Comparison of ENCODE assay signal across 17 cellular contexts in the genomic region with DNA sequence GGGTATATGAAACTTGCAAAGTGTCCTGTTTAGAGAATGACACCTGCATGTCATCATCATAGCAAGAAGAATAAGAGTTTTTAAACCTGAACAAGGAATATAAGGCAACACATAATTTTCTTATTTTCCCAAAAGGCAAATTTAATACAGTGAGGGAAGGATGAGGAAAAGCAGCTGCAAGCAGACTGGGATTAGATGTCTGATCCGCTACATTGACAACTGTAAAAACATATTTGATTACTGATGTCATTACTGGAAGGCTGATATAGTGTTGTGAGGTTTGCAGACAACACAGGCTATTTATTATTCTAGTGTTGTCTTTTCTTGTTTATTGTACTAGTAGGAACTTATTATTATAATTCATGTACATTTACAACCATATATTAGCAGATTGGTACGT.
DNase-seq lines count a peak whose midpoint lies in the region; ATAC-seq and TF ChIP-seq lines count a peak whose summit lies in the region.
"Had no signal": no experiment of that assay in that cellular context is flagged by ENCODE, and none has a peak within 500 bp of the region (broad histone marks: within the 10 kb centered on the region; RNA-seq: fewer than 3 reads in every experiment).

No MANE protein-coding gene starts in this region.

- H3K27ac Mint-ChIP-seq in brain, result peak overlapping the region in 3 of 5 experiments; percentile 38 to 97 (median 94)
- no peak overlapping the region for H3K27ac Mint-ChIP-seq in stimulated activated naive B cell treated with anti-CD40 and anti-IgM and Interleukin-4, amounts not matched to agents 10 μg/mL and 1 μg/mL and 100 μg/mL, for 72 hours
- H3K27ac Mint-ChIP-seq: B cell; CD8-positive, alpha-beta memory T cell had no signal

- H3K36me3 Mint-ChIP-seq in brain, result no peaks in the 10 kb centered on the region
- H3K36me3 Mint-ChIP-seq in stimulated activated naive B cell treated with anti-CD40 and anti-IgM and Interleukin-4, amounts not matched to agents 10 μg/mL and 1 μg/mL and 100 μg/mL, for 72 hours, result no peaks in the 10 kb centered on the region
- H3K36me3 Mint-ChIP-seq: CD8-positive, alpha-beta memory T cell had no signal

- H3K9me3 ChIP-seq in neural cell (ENCODE audit: low read length) (no peaks in the 10 kb centered on the region), right lobe of liver (no peaks in the 10 kb centered on the region), MG63 (no peaks in the 10 kb centered on the region)
- H3K9me3 ChIP-seq: BLaER1 treated with 17β-estradiol and CSF1 and Interleukin-3, amounts not matched to agents 10 nM and 100 nM had no signal

- H4K20me1 ChIP-seq in neural cell (ENCODE audit: insufficient read depth), result no peaks in the 10 kb centered on the region
- H4K20me1 ChIP-seq: BLaER1 treated with 17β-estradiol and CSF1 and Interleukin-3, amounts not matched to agents 10 nM and 100 nM had no signal

- DNase-seq in globus pallidus (ENCODE audit: low spot score) (peak; percentile 20), right lobe of liver (no peak), MG63 (no peak)
- DNase-seq in stimulated activated naive B cell treated with anti-CD40 and anti-IgM and Interleukin-4, amounts not matched to agents 10 μg/mL and 1 μg/mL and 100 μg/mL, for 72 hours, result no peak
- DNase-seq: CD8-positive, alpha-beta memory T cell; COR-L47; DMS 273 treated with DMSO at 0.1 percent for 48 hours; DMS53; DND-41; EL; H9 had no signal

- ATAC-seq in stimulated activated naive B cell treated with anti-CD40 and anti-IgM and Interleukin-4, amounts not matched to agents 10 μg/mL and 1 μg/mL and 100 μg/mL, for 72 hours (replicated peaks), result no peak
- no peak for ATAC-seq in right lobe of liver
- ATAC-seq: GM12878 had no signal

- peaks cover 3% of the 10 kb centered on the region for H3F3A ChIP-seq in neural cell (ENCODE audit: insufficient read depth, low read length, poor library complexity, severe bottlenecking)

- H3K4me1 Mint-ChIP-seq in brain, result peaks cover 86% of the 10 kb centered on the region
- H3K4me1 Mint-ChIP-seq in stimulated activated naive B cell treated with anti-CD40 and anti-IgM and Interleukin-4, amounts not matched to agents 10 μg/mL and 1 μg/mL and 100 μg/mL, for 72 hours, result no peaks in the 10 kb centered on the region
- H3K4me1 Mint-ChIP-seq: B cell; CD8-positive, alpha-beta memory T cell had no signal

- no peaks in the 10 kb centered on the region for H3K4me1 ChIP-seq in right lobe of liver
- H3K4me1 ChIP-seq: BLaER1 treated with 17β-estradiol and CSF1 and Interleukin-3, amounts not matched to agents 10 nM and 100 nM had no signal

- no peak for TF ChIP-seq POLR2A in right lobe of liver (IDR thresholded peaks at IDR 0.05)

- intact Hi-C loops in right lobe of liver (cut with DNase I), result no loop called here

- H2AFZ ChIP-seq in neural cell (ENCODE audit: low read depth, low read length), result no peak overlapping the region

- H3K27me3 ChIP-seq in neural cell (ENCODE audit: insufficient read depth, low read depth, low read length), result no peaks in the 10 kb centered on the region
- no peaks in the 10 kb centered on the region for H3K27me3 ChIP-seq in right lobe of liver
- no peaks in the 10 kb centered on the region for H3K27me3 ChIP-seq in MG63
- H3K27me3 ChIP-seq: BLaER1 treated with 17β-estradiol and CSF1 and Interleukin-3, amounts not matched to agents 10 nM and 100 nM had no signal

- H3K9me2 ChIP-seq in neural cell (ENCODE audit: insufficient read depth, low read length), result no peaks in the 10 kb centered on the region

- WGBS in right lobe of liver (ENCODE audit: insufficient coverage, low coverage, low lambda C conversion rate, missing lambda C conversion rate), result 78% methylated on average over 2 of the region's 2 CpGs

- H3K79me2 ChIP-seq in neural cell (replicated peaks; ENCODE audit: insufficient read depth, low read length), result peaks cover 57% of the 10 kb centered on the region

- H3K36me3 ChIP-seq in neural cell (ENCODE audit: insufficient read depth, low read length) (no peaks in the 10 kb centered on the region), right lobe of liver (no peaks in the 10 kb centered on the region), MG63 (no peaks in the 10 kb centered on the region)
- H3K36me3 ChIP-seq: BLaER1 treated with 17β-estradiol and CSF1 and Interleukin-3, amounts not matched to agents 10 nM and 100 nM had no signal

- no peak overlapping the region for H3K27ac ChIP-seq in neural cell (ENCODE audit: low read length)
- peak overlapping the region; percentile 41 for H3K27ac ChIP-seq in temporal lobe (ENCODE audit: low read depth, low read length)
- no peak overlapping the region for H3K27ac ChIP-seq in right lobe of liver
- H3K27ac ChIP-seq: BLaER1 treated with 17β-estradiol and CSF1 and Interleukin-3, amounts not matched to agents 10 nM and 100 nM had no signal

- H3K9me3 Mint-ChIP-seq in brain, result no peaks in the 10 kb centered on the region
- peaks cover 0 to 2% of the 10 kb centered on the region in 2 donors for H3K9me3 Mint-ChIP-seq in stimulated activated naive B cell treated with anti-CD40 and anti-IgM and Interleukin-4, amounts not matched to agents 10 μg/mL and 1 μg/mL and 100 μg/mL, for 72 hours
- H3K9me3 Mint-ChIP-seq: H9 had no signal

- TF ChIP-seq EP300 in neural cell (conservative IDR thresholded peaks at IDR 0.05; ENCODE audit: poor library complexity, severe bottlenecking), result no peak

- no peak overlapping the region for H3K9ac ChIP-seq in neural cell (ENCODE audit: low read length)
- H3K9ac ChIP-seq: BLaER1 treated with 17β-estradiol and CSF1 and Interleukin-3, amounts not matched to agents 10 nM and 100 nM had no signal

- H3K27me3 Mint-ChIP-seq in brain, result peaks cover 3% of the 10 kb centered on the region
- no peaks in the 10 kb centered on the region for H3K27me3 Mint-ChIP-seq in stimulated activated naive B cell treated with anti-CD40 and anti-IgM and Interleukin-4, amounts not matched to agents 10 μg/mL and 1 μg/mL and 100 μg/mL, for 72 hours
- H3K27me3 Mint-ChIP-seq: B cell; CD8-positive, alpha-beta memory T cell had no signal

- TF ChIP-seq CTCF in brain (conservative IDR thresholded peaks at IDR 0.05), result no peak
- no peak for TF ChIP-seq CTCF in neural cell (IDR thresholded peaks at IDR 0.05; ENCODE audit: poor library complexity, severe bottlenecking)
- TF ChIP-seq CTCF in right lobe of liver (IDR thresholded peaks at IDR 0.05), result no peak

- H3K4me3 Mint-ChIP-seq in brain, result no peak overlapping the region
- H3K4me3 Mint-ChIP-seq in stimulated activated naive B cell treated with anti-CD40 and anti-IgM and Interleukin-4, amounts not matched to agents 10 μg/mL and 1 μg/mL and 100 μg/mL, for 72 hours, result no peak overlapping the region
- H3K4me3 Mint-ChIP-seq: B cell; CD8-positive, alpha-beta memory T cell; H9 had no signal

- no peak for TF ChIP-seq RAD21 in neural cell (conservative IDR thresholded peaks at IDR 0.05)

- H3K4me2 ChIP-seq in neural cell (ENCODE audit: low read length), result no peak overlapping the region
- H3K4me2 ChIP-seq: BLaER1 treated with 17β-estradiol and CSF1 and Interleukin-3, amounts not matched to agents 10 nM and 100 nM had no signal

- H3K4me3 ChIP-seq in neural cell (ENCODE audit: low read length) (no peak overlapping the region), right lobe of liver (no peak overlapping the region), MG63 (no peak overlapping the region)
- H3K4me3 ChIP-seq: BLaER1 treated with 17β-estradiol and CSF1 and Interleukin-3, amounts not matched to agents 10 nM and 100 nM; GM12878 had no signal

TF ChIP-seq in neural cell, 6 proteins besides CTCF, POLR2A, EP300 and RAD21:
- TF ChIP-seq POLR2AphosphoS5 (IDR thresholded peaks at IDR 0.05) (peak; percentile 24), EZH2 (IDR thresholded peaks at IDR 0.05; ENCODE audit: borderline replicate concordance, insufficient read depth, low read length, poor library complexity, severe bottlenecking) (no peak), SMC3 (conservative IDR thresholded peaks at IDR 0.05; ENCODE audit: poor library complexity) (no peak), MXI1 (conservative IDR thresholded peaks at IDR 0.05; ENCODE audit: poor library complexity, severe bottlenecking) (no peak), TAF1 (IDR thresholded peaks at IDR 0.05; ENCODE audit: low read depth) (no peak)
- TF ChIP-seq, protein P1, sequence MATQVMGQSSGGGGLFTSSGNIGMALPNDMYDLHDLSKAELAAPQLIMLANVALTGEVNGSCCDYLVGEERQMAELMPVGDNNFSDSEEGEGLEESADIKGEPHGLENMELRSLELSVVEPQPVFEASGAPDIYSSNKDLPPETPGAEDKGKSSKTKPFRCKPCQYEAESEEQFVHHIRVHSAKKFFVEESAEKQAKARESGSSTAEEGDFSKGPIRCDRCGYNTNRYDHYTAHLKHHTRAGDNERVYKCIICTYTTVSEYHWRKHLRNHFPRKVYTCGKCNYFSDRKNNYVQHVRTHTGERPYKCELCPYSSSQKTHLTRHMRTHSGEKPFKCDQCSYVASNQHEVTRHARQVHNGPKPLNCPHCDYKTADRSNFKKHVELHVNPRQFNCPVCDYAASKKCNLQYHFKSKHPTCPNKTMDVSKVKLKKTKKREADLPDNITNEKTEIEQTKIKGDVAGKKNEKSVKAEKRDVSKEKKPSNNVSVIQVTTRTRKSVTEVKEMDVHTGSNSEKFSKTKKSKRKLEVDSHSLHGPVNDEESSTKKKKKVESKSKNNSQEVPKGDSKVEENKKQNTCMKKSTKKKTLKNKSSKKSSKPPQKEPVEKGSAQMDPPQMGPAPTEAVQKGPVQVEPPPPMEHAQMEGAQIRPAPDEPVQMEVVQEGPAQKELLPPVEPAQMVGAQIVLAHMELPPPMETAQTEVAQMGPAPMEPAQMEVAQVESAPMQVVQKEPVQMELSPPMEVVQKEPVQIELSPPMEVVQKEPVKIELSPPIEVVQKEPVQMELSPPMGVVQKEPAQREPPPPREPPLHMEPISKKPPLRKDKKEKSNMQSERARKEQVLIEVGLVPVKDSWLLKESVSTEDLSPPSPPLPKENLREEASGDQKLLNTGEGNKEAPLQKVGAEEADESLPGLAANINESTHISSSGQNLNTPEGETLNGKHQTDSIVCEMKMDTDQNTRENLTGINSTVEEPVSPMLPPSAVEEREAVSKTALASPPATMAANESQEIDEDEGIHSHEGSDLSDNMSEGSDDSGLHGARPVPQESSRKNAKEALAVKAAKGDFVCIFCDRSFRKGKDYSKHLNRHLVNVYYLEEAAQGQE (IDR thresholded peaks at IDR 0.05; ENCODE audit: borderline replicate concordance), result peak; percentile 36
